ENCODE assay signal across 1 cellular context in genomic region chr19:49065905-49066512, GRCh38.
TF ChIP-seq lines count a peak whose summit lies in the region.

No MANE protein-coding gene starts in this region.

TF ChIP-seq in A549, 52 proteins besides CTCF, POLR2A, EP300 and RAD21 (continued from another document):
- TF ChIP-seq ATOH8 (CRISPR knock-in tag; IDR thresholded peaks at IDR 0.05; ENCODE audit: low read depth): no peak
- no peak for TF ChIP-seq USF2 (IDR thresholded peaks at IDR 0.05)
- TF ChIP-seq SREBF2 (IDR thresholded peaks at IDR 0.05): no peak
